ENCODE assay signal across 2 cellular contexts in the genomic region with DNA sequence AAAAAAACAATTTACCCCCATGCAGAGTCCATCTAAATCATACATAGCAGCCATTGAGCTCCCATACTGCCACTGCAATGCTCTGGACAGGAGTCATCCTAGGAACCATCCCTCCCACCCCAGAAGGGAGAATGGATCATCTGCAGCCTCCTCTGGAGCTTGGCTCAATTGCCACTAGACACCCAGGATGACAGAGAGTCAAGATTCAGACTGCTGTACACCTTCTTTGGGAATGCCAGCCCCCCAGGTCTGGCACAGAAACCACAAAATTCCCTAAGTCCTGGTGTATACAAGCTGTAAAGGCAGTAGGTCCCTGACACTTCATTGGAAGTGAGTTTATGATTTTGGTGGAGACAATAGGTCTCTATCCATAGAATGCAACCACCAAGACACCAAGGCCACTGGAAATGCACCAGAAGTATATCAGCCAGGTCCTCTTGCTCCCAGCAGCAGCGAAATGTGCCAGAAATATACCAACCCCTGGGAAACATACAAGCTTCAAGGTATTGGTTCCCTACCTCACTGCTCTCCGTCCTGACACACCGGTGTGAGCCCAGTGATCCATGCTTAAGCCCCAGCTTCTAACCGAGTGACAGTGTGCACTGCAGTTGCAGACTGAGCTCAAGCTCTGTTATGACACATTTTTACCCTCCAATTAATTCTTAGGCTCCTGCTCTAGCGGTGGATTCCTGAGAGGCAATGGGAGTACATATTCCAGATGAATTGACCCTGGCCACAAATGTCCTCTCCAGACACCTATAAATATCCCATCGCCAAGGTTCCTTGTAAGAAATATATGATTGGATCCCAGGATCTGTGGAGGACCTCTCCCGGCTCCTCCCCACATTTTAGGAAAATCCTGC.
TF ChIP-seq lines count a peak whose summit lies in the region.

No MANE protein-coding gene starts in this region.

TF ChIP-seq in WTC11, 78 proteins besides CTCF, POLR2A, EP300 and RAD21:
- TF ChIP-seq ZNF232 (CRISPR knock-in tag; IDR thresholded peaks at IDR 0.05) (no peak), ATF2 (CRISPR knock-in tag; IDR thresholded peaks at IDR 0.05; ENCODE audit: borderline replicate concordance, low read depth) (no peak), PRDM15 (CRISPR knock-in tag; IDR thresholded peaks at IDR 0.05) (no peak)
TF ChIP-seq in WTC11: peak in this region for 0.

TF ChIP-seq in HepG2, 621 proteins besides CTCF, POLR2A, EP300 and RAD21:
- TF ChIP-seq GABPA (IDR thresholded peaks at IDR 0.05; ENCODE audit: low read depth, low read length) (no peak), GABPA (CRISPR knock-in tag; IDR thresholded peaks at IDR 0.05; ENCODE audit: low read depth) (peak; percentile 16; the same call in 1 of the 2 replicates), SIX4 (CRISPR knock-in tag; IDR thresholded peaks at IDR 0.05) (no peak)
